In genomic region chr3:61936344-61936937, GRCh38 we compare ENCODE assay signal across 8 cellular contexts.
A peak's percentile ranks its signal among the peaks of the same experiment; 100 is the strongest.
DNase-seq lines count a peak whose midpoint lies in the region; ATAC-seq, FAIRE-seq and TF ChIP-seq lines count a peak whose summit lies in the region.

No MANE protein-coding gene starts in this region.

- FAIRE-seq in GM18507 (lab: Jason Lieb, UNC): peak; percentile 81

- no peaks in the 10 kb centered on the region for H3K79me2 ChIP-seq in Loucy (ENCODE audit: insufficient read depth, low read length)

- no peaks in the 10 kb centered on the region for H3K27me3 ChIP-seq in Loucy (ENCODE audit: insufficient read depth, low read length, poor library complexity, severe bottlenecking)
- H3K27me3 ChIP-seq in dorsolateral prefrontal cortex: no peaks in the 10 kb centered on the region

- H2AFZ ChIP-seq in Loucy (ENCODE audit: low read length): no peak overlapping the region

- no peaks in the 10 kb centered on the region for H3F3A ChIP-seq in Loucy (ENCODE audit: low read depth)

- no peak overlapping the region for H3K4me3 ChIP-seq in Loucy (ENCODE audit: low read length, poor library complexity, severe bottlenecking)
- H3K4me3 ChIP-seq in dorsolateral prefrontal cortex: no peak overlapping the region

- H3K4me2 ChIP-seq in Loucy (ENCODE audit: low read depth, low read length, poor library complexity, severe bottlenecking): no peak overlapping the region

- H3K9ac ChIP-seq in Loucy (ENCODE audit: low read depth, low read length, poor library complexity, severe bottlenecking): no peak overlapping the region

- H4K20me1 ChIP-seq in Loucy (ENCODE audit: insufficient read depth, low read length, poor library complexity, severe bottlenecking): no peaks in the 10 kb centered on the region

- no peaks in the 10 kb centered on the region for H3K36me3 ChIP-seq in Loucy (ENCODE audit: insufficient read depth, low read length)

- intact Hi-C loops in dorsolateral prefrontal cortex (cut with DNase I): loop anchor here in 1 of 2 donors (10.0 kb wide), 1 partner anchor 372 kb away; the partner anchor contains the start of gene PTPRG

- TF ChIP-seq CTCF in Loucy (conservative IDR thresholded peaks at IDR 0.05; ENCODE audit: low read length): peak; percentile 93
- peak in 33 of 56 donors; percentile 5 to 46 (median 22) for TF ChIP-seq CTCF in dorsolateral prefrontal cortex (IDR thresholded peaks at IDR 0.05 in 54 of 56, conservative IDR thresholded peaks at IDR 0.05 in 2 of 56; ENCODE audit: low read depth in 1 of 56, partially characterized antibody in 56 of 56)

- H3K9me3 ChIP-seq in Loucy (ENCODE audit: insufficient read depth, low read depth, low read length): no peaks in the 10 kb centered on the region

- no peak for ATAC-seq in GM18858 (IDR thresholded peaks at IDR 0.05; ENCODE audit: unreplicated experiment)
- ATAC-seq in HG02798 (IDR thresholded peaks at IDR 0.05; ENCODE audit: poor library complexity, unreplicated experiment): no peak

- peaks cover 9% of the 10 kb centered on the region for H3K4me1 ChIP-seq in Loucy (ENCODE audit: insufficient read depth, low read length, poor library complexity, severe bottlenecking)

- DNase-seq in AG08395 (ENCODE audit: low spot score) (peak; percentile 31), GM18507 (ENCODE audit: extremely low spot score, insufficient read length, low read depth) (no peak), dorsolateral prefrontal cortex (no peak), ecto neural progenitor cell (ENCODE audit: low spot score) (no peak)
- peak; percentile 21 to 32 for DNase-seq in stimulated activated CD4-positive, alpha-beta T cell treated with anti-CD3 and anti-CD28 coated beads, Interleukin-2, amount 100 ng/mL, for 24 hours

- no peaks in the 10 kb centered on the region for H3K9me2 ChIP-seq in Loucy (replicated peaks; ENCODE audit: low read depth, low read length)

- H3K27ac ChIP-seq in dorsolateral prefrontal cortex: peak overlapping the region in 4 of 59 donors; percentile 11 to 49 (median 15)

Comparison
In these comparisons a context has a peak if more than half of its experiments do, and no peak if none do; other contexts are left out.
1. DNase-seq: peak in AG08395 (single experiment) and stimulated activated CD4-positive, alpha-beta T cell treated with anti-CD3 and anti-CD28 coated beads, Interleukin-2, amount 100 ng/mL, for 24 hours (2 of 2); none in GM18507 (single experiment), dorsolateral prefrontal cortex (0 of 10) and ecto neural progenitor cell (single experiment).